ENCODE assay signal across 8 cellular contexts in genomic region chr11:93198221-93198650, GRCh38. TPM values are rescaled to one million over a fixed set of nuclear protein-coding genes. Genes with fewer than 3 reads are reported as not detected.
DNase-seq lines count a peak whose midpoint lies in the region; ATAC-seq and TF ChIP-seq lines count a peak whose summit lies in the region.

No MANE protein-coding gene starts in this region.

- peak overlapping the region; percentile 75 for H3K4me3 ChIP-seq in PC-3 (ENCODE audit: low read length)

- H3K9me3 Mint-ChIP-seq in effector memory CD8-positive, alpha-beta T cell: no peaks in the 10 kb centered on the region
- H3K9me3 Mint-ChIP-seq in nephron: no peaks in the 10 kb centered on the region

- no peaks in the 10 kb centered on the region for H4K20me1 ChIP-seq in PC-3 (ENCODE audit: low read length)

- CTCF ChIA-PET in PC-3 (lab: Charles Lee): interaction anchor here (0.7 kb wide), 1 partner anchor 36 kb away, joined by 3 read pairs; no protein-coding TSS in a partner anchor

- peak overlapping the region; percentile 94 to 95 for H3K27ac Mint-ChIP-seq in effector memory CD8-positive, alpha-beta T cell
- peak overlapping the region in 2 of 3 experiments; percentile 90 to 98 for H3K27ac Mint-ChIP-seq in nephron

- TSS peak; percentile 81 for BruUV-seq in PC-3 (replicated peaks; lab: Mats Ljungman, UMichigan)

- peaks cover 10 to 13% of the 10 kb centered on the region in 2 donors for H3K4me1 Mint-ChIP-seq in effector memory CD8-positive, alpha-beta T cell (ENCODE audit: low read depth in 2 of 2)
- H3K4me1 Mint-ChIP-seq in nephron: no peaks in the 10 kb centered on the region

- peak overlapping the region; percentile 91 to 92 for H3K4me3 Mint-ChIP-seq in effector memory CD8-positive, alpha-beta T cell
- peak overlapping the region; percentile 92 to 99 (median 94) for H3K4me3 Mint-ChIP-seq in nephron

- H2AFZ ChIP-seq in PC-3 (ENCODE audit: low read length): peak overlapping the region; percentile 82

- intact Hi-C loops in PC-3 (cut with micrococcal nuclease): no loop called here

- H3K4me1 ChIP-seq in PC-3 (ENCODE audit: insufficient read depth, low read length): 0 out of 2 replicates have a peak, but pooled peaks cover 3% of the 10 kb centered on the region

- DNase-seq in NCI-H510A treated with DMSO at 0.1 percent for 48 hours (lab: John Stamatoyannopoulos, UW) (peak; percentile 65), NCI-H510A (lab: John Stamatoyannopoulos, UW) (no peak), PC-3 (peak; percentile 55), NOMO-1 treated with dmso at 0.1 percent for 144 hours (lab: John Stamatoyannopoulos, UW; ENCODE audit: unreplicated experiment) (no peak)
- no peak for DNase-seq in effector memory CD8-positive, alpha-beta T cell

- H3K9me3 ChIP-seq in PC-3 (ENCODE audit: low read length): no peaks in the 10 kb centered on the region

- peaks cover 0 to 15% of the 10 kb centered on the region in 2 donors for H3K27me3 Mint-ChIP-seq in effector memory CD8-positive, alpha-beta T cell
- H3K27me3 Mint-ChIP-seq in nephron (ENCODE audit: low read depth): no peaks in the 10 kb centered on the region

- peak overlapping the region; percentile 98 for H3K4me2 ChIP-seq in PC-3 (ENCODE audit: low read length)

- no peaks in the 10 kb centered on the region for H3K36me3 ChIP-seq in PC-3 (ENCODE audit: low read depth, low read length)

- no peaks in the 10 kb centered on the region for H3F3A ChIP-seq in PC-3 (ENCODE audit: low read length, unreplicated experiment)

- no peaks in the 10 kb centered on the region for H3K9me2 ChIP-seq in PC-3 (replicated peaks; ENCODE audit: low read length)

- POLR2A ChIA-PET in PC-3 (lab: Charles Lee; ENCODE audit: unreplicated experiment): interaction anchor here (0.7 kb wide), 1 partner anchor 143 kb away, joined by 10 read pairs; no protein-coding TSS in a partner anchor

- peaks cover 37% of the 10 kb centered on the region for H3K79me2 ChIP-seq in PC-3 (ENCODE audit: low read length)

- no peak overlapping the region for H3K27ac ChIP-seq in PC-3 (ENCODE audit: low read length)

- no peak for TF ChIP-seq CTCF in PC-3 (conservative IDR thresholded peaks at IDR 0.05; ENCODE audit: low read depth, low read length)
- no peak for TF ChIP-seq CTCF in nephron (IDR thresholded peaks at IDR 0.05; ENCODE audit: unreplicated experiment in 3 of 3)

- peaks cover 11% of the 10 kb centered on the region for H3K36me3 Mint-ChIP-seq in effector memory CD8-positive, alpha-beta T cell (ENCODE audit: insufficient read depth)
- H3K36me3 Mint-ChIP-seq in nephron (ENCODE audit: low read depth): peaks cover 16% of the 10 kb centered on the region

- H3K27me3 ChIP-seq in PC-3 (ENCODE audit: low read length): no peaks in the 10 kb centered on the region

- H3K9ac ChIP-seq in PC-3 (ENCODE audit: low read length): peak overlapping the region; percentile 88

- peak; percentile 3; the same call in 1 of the 2 replicates for ATAC-seq in PC-3
- ATAC-seq in effector memory CD8-positive, alpha-beta T cell (replicated peaks): no peak
- ATAC-seq in GM18873 (IDR thresholded peaks at IDR 0.05; ENCODE audit: low FRiP score, unreplicated experiment): no peak
- ATAC-seq in GM18519 (IDR thresholded peaks at IDR 0.05; ENCODE audit: low FRiP score, unreplicated experiment): no peak

RNA-seq across cellular contexts. Expression of gene SLC36A4, which starts 0.4 kb away (rescaled TPM):
- total RNA-seq in PC-3 (2014; rRNA removed): 10.5 and 21.3 TPM in 2 replicates

Comparison
In these comparisons a context has a peak if more than half of its experiments do, and no peak if none do; other contexts are left out.
1. DNase-seq: peak in NCI-H510A treated with DMSO at 0.1 percent for 48 hours (single experiment) and PC-3 (single experiment); none in NCI-H510A (single experiment), effector memory CD8-positive, alpha-beta T cell (0 of 3) and NOMO-1 treated with dmso at 0.1 percent for 144 hours (single experiment).